In genomic region chr3:194955546-194955945, GRCh38 we compare ENCODE assay signal across 25 cellular contexts.
"Had no signal": no experiment of that assay in that cellular context is flagged by ENCODE, and none has a peak within 500 bp of the region (broad histone marks: within the 10 kb centered on the region; RNA-seq: fewer than 3 reads in every experiment).

No MANE protein-coding gene starts in this region.

- H3K36me3 ChIP-seq: esophagus squamous epithelium, gastrocnemius medialis, heart right ventricle, lower lobe of right lung had no signal

- DNase-seq: dermis blood vessel endothelial cell; dorsolateral prefrontal cortex; effector CD4-positive, alpha-beta T cell; effector memory CD4-positive, alpha-beta T cell; erythroblast; esophagus squamous epithelium; foreskin melanocyte; gastrocnemius medialis; glutamatergic neuron; head of caudate nucleus; heart right ventricle; hippocampal formation; kidney; kidney glomerular epithelial cell; left colon; left ventricle myocardium superior; lower lobe of right lung; mesenchymal stem cell; midbrain had no signal

- ATAC-seq: esophagus mucosa, gastrocnemius medialis, heart right ventricle, left colon, left lobe of liver, left ventricle myocardium superior, lower lobe of right lung had no signal

- H3K9me3 ChIP-seq: esophagus squamous epithelium, gastrocnemius medialis, heart right ventricle, lower lobe of right lung had no signal

- H3K4me3 ChIP-seq: coronary artery, dorsolateral prefrontal cortex, esophagus squamous epithelium, gastrocnemius medialis, heart right ventricle, lower lobe of right lung had no signal

- H3K27ac ChIP-seq: coronary artery, dorsolateral prefrontal cortex, epithelial cell of prostate, esophagus squamous epithelium, gastrocnemius medialis, heart right ventricle, lower lobe of right lung had no signal

- FAIRE-seq: colon, islet of Langerhans, kidney had no signal

- H3K27me3 ChIP-seq: esophagus squamous epithelium, gastrocnemius medialis, heart right ventricle had no signal
